ENCODE assay signal across 27 cellular contexts in genomic region chr6:74066168-74066871, GRCh38.
DNase-seq lines count a peak whose midpoint lies in the region; ATAC-seq, FAIRE-seq and TF ChIP-seq lines count a peak whose summit lies in the region.
"Had no signal": no experiment of that assay in that cellular context is flagged by ENCODE, and none has a peak within 500 bp of the region (broad histone marks: within the 10 kb centered on the region; RNA-seq: fewer than 3 reads in every experiment).

No MANE protein-coding gene starts in this region.

- H3K4ac ChIP-seq in H1 (replicated peaks; ENCODE audit: insufficient read length, low read depth, low read length): no peak overlapping the region

- H3K79me1 ChIP-seq in H1 (ENCODE audit: low read depth, low read length): no peaks in the 10 kb centered on the region

- no peak for TF ChIP-seq EP300 in H1 (IDR thresholded peaks at IDR 0.05; ENCODE audit: borderline replicate concordance in 1 of 2, low read depth in 2 of 2, low read length in 2 of 2)

- in situ Hi-C loops in GM23248 (cut with MboI): no loop called here

- H4K91ac ChIP-seq in H1 (replicated peaks; ENCODE audit: insufficient read length, low read length): no peak overlapping the region

- H3K9me2 ChIP-seq in GM23248 (ENCODE audit: insufficient read depth): no peaks in the 10 kb centered on the region; the same call in 1 of the 2 replicates

- H2BK120ac ChIP-seq in H1 (replicated peaks; ENCODE audit: low read depth, low read length): no peak overlapping the region

- TF ChIP-seq RAD21 in H1 (IDR thresholded peaks at IDR 0.05 in 1 of 2, conservative IDR thresholded peaks at IDR 0.05 in 1 of 2; ENCODE audit: low read depth in 2 of 2, low read length in 2 of 2): no peak

- no peak for FAIRE-seq in H1 (lab: Jason Lieb, UNC)
- FAIRE-seq: GM19239, H54 had no signal

- TF ChIP-seq CTCF in H1 (IDR thresholded peaks at IDR 0.05; ENCODE audit: control extremely low read depth in 1 of 3, insufficient read depth in 1 of 3, low read depth in 1 of 3, low read length in 3 of 3): no peak

- H3K56ac ChIP-seq in H1 (replicated peaks; ENCODE audit: insufficient read length, low read depth, low read length): no peak overlapping the region

- TF ChIP-seq POLR2A in H1 (IDR thresholded peaks at IDR 0.05; ENCODE audit: control extremely low read depth in 1 of 2, low read depth in 2 of 2, low read length in 2 of 2): no peak

- peaks cover 19% of the 10 kb centered on the region for H3F3A ChIP-seq in GM23248 (ENCODE audit: insufficient read depth)

- H3K27ac ChIP-seq in GM23248 (no peak overlapping the region), H1 (ENCODE audit: low read depth, low read length) (no peak overlapping the region)
- H3K27ac ChIP-seq: right lobe of liver, tibial artery had no signal

- no peaks in the 10 kb centered on the region for H3K23me2 ChIP-seq in H1 (ENCODE audit: low read depth, low read length)

- H4K20me1 ChIP-seq in GM23248 (ENCODE audit: insufficient read depth): no peaks in the 10 kb centered on the region
- no peaks in the 10 kb centered on the region for H4K20me1 ChIP-seq in H1 (replicated peaks in 1 of 2; ENCODE audit: control insufficient read depth in 1 of 2, insufficient read depth in 2 of 2, low read length in 2 of 2)

- H2AFZ ChIP-seq in GM23248 (no peak overlapping the region), H1 (ENCODE audit: low read length) (0 out of 2 replicates have a peak overlapping the region, but pooled peaks have one; percentile 50)

- no peak overlapping the region for H3K4me2 ChIP-seq in GM23248 (ENCODE audit: unreplicated experiment)
- no peak overlapping the region for H3K4me2 ChIP-seq in H1 (ENCODE audit: insufficient read depth in 1 of 2, low read depth in 2 of 2, low read length in 2 of 2)

- H3K23ac ChIP-seq in H1 (ENCODE audit: insufficient read length): no peak overlapping the region

- no peak overlapping the region for H2BK15ac ChIP-seq in H1 (ENCODE audit: low read length)

- H3K27me3 ChIP-seq in GM23248 (replicated peaks; ENCODE audit: insufficient read depth): no peaks in the 10 kb centered on the region
- no peaks in the 10 kb centered on the region for H3K27me3 ChIP-seq in H1 (replicated peaks in 1 of 4; ENCODE audit: control insufficient read depth in 3 of 4, extremely low read depth in 1 of 4, insufficient read depth in 3 of 4, low read length in 3 of 4)
- H3K27me3 ChIP-seq: right lobe of liver, tibial artery had no signal

- no peak overlapping the region for H2BK12ac ChIP-seq in H1 (ENCODE audit: low read depth, low read length)

- no peak overlapping the region for H3K18ac ChIP-seq in H1 (ENCODE audit: extremely low read depth, low read length)

- H3K36me3 ChIP-seq in GM23248 (ENCODE audit: low read depth): no peaks in the 10 kb centered on the region
- no peaks in the 10 kb centered on the region for H3K36me3 ChIP-seq in H1 (ENCODE audit: control insufficient read depth in 2 of 4, insufficient read depth in 4 of 4, low read length in 3 of 4)
- H3K36me3 ChIP-seq: right lobe of liver, tibial artery had no signal

- POLR2A ChIA-PET in H1 (lab: Charles Lee; ENCODE audit: partially characterized antibody): no interaction called here

- H3K9me3 ChIP-seq in GM23248 (ENCODE audit: low read depth) (no peaks in the 10 kb centered on the region), H1 (ENCODE audit: insufficient read depth in 2 of 2, low read depth in 1 of 2, low read length in 1 of 2) (no peaks in the 10 kb centered on the region)
- H3K9me3 ChIP-seq: right lobe of liver, tibial artery had no signal

- H3K79me2 ChIP-seq in GM23248 (ENCODE audit: insufficient read depth) (no peaks in the 10 kb centered on the region), H1 (ENCODE audit: control insufficient read depth in 1 of 2, insufficient read depth in 2 of 2, low read length in 2 of 2) (no peaks in the 10 kb centered on the region)

- CTCF ChIA-PET in H1 (lab: Charles Lee; ENCODE audit: partially characterized antibody): interaction anchor here (0.9 to 1.4 kb wide), 2 partner anchors 25 to 210 kb away, joined by 4 to 8 read pairs; no protein-coding TSS in a partner anchor

- H3K9ac ChIP-seq in GM23248 (no peak overlapping the region), H1 (replicated peaks in 1 of 4; ENCODE audit: extremely low read depth in 1 of 4, low read depth in 3 of 4, low read length in 3 of 4) (no peak overlapping the region)

- no peak overlapping the region for H4K8ac ChIP-seq in H1 (ENCODE audit: extremely low read depth, insufficient read depth, low read length)

- no peak overlapping the region for H2BK20ac ChIP-seq in H1 (ENCODE audit: low read length)

- H3K4me3 ChIP-seq in GM23248 (no peak overlapping the region), H1 (ENCODE audit: extremely low read depth in 1 of 4, insufficient read depth in 2 of 4, low read depth in 3 of 4, low read length in 4 of 4) (no peak overlapping the region)
- H3K4me3 ChIP-seq: lung, right lobe of liver, tibial artery had no signal

- ATAC-seq in HG03159 (IDR thresholded peaks at IDR 0.05; ENCODE audit: unreplicated experiment) (no peak), HG03097 (IDR thresholded peaks at IDR 0.05; ENCODE audit: low FRiP score, unreplicated experiment) (no peak)
- ATAC-seq: activated T-cell treated with anti-CD3 and anti-CD28 coated beads, Interleukin-2, amount 50 U/mL, for 4 hours; right lobe of liver had no signal

- no peak overlapping the region for H4K5ac ChIP-seq in H1 (ENCODE audit: insufficient read length, low read depth, low read length)

- H2BK5ac ChIP-seq in H1 (ENCODE audit: low read depth, low read length): no peak overlapping the region

- no peak overlapping the region for H2AK5ac ChIP-seq in H1 (ENCODE audit: low read depth, low read length)

- WGBS in GM23248 (ENCODE audit: low coverage in 1 of 2, low lambda C conversion rate in 2 of 2, missing lambda C conversion rate in 2 of 2), 2 experiments: 83 to 86% methylated on average over 10 of the region's 10 CpGs
- WGBS in H1 (ENCODE audit: extremely low coverage in 1 of 2, insufficient coverage in 1 of 2, insufficient read length in 1 of 2, insufficient replicate concordance in 2 of 2, low coverage in 1 of 2, low lambda C conversion rate in 2 of 2, missing lambda C conversion rate in 1 of 2), 2 experiments: 91% methylated on average over 10 of the region's 10 CpGs; no CpG with 5 or more reads in 1 of the 2 experiments

- DNase-seq in GM23248 (peak; percentile 33), RPMI7951 (ENCODE audit: low read depth) (peak; percentile 10), H1 (ENCODE audit: low read depth in 1 of 2, low spot score in 2 of 2) (no peak), iris pigment epithelial cell (ENCODE audit: low read depth) (peak; percentile 3), T-helper 2 cell (no peak), NCI-H69 (lab: John Stamatoyannopoulos, UW) (no peak)
- DNase-seq: activated CD4-positive, CD25-positive, alpha-beta regulatory T cell treated with anti-CD3 and anti-CD28 coated beads, Interleukin-2, amount 50 U/mL, for 72 hours; activated naive CD4-positive, alpha-beta T cell treated with anti-CD3 and anti-CD28 coated beads, Interleukin-2, amount 50 U/mL, for 16 hours; activated T-cell treated with anti-CD3 and anti-CD28 coated beads, Interleukin-2, amount 50 U/mL, for 4 hours; COR-L47; dermis blood vessel endothelial cell; erythroblast; head of caudate nucleus; immature natural killer cell; MM.1S; NCI-H187; NCI-H82; occipital lobe; right lobe of liver; stimulated activated CD4-positive, alpha-beta T cell treated with anti-CD3 and anti-CD28 coated beads, Interleukin-1b, Interleukin-23, amount 100 ng/mL, for 48 hours; stimulated activated naive CD4-positive, alpha-beta T cell; tibial artery had no signal

- no peak overlapping the region for H3K14ac ChIP-seq in H1 (ENCODE audit: insufficient read length)

- H3K4me1 ChIP-seq in GM23248 (ENCODE audit: insufficient read depth) (peaks cover 27% of the 10 kb centered on the region), H1 (replicated peaks in 1 of 4; ENCODE audit: control insufficient read depth in 3 of 4, insufficient read depth in 4 of 4, low read length in 3 of 4) (no peaks in the 10 kb centered on the region)
- H3K4me1 ChIP-seq: right lobe of liver, tibial artery had no signal

TF ChIP-seq in H1, 55 proteins besides CTCF, POLR2A, EP300 and RAD21:
- TF ChIP-seq TAF1 (IDR thresholded peaks at IDR 0.05; ENCODE audit: low read depth, low read length) (no peak), GABPA (IDR thresholded peaks at IDR 0.05; ENCODE audit: borderline replicate concordance, insufficient read depth, low read length) (no peak), ASH2L (IDR thresholded peaks at IDR 0.05; ENCODE audit: low read length) (no peak), E2F6 (IDR thresholded peaks at IDR 0.05) (no peak), RFX5 (IDR thresholded peaks at IDR 0.05; ENCODE audit: borderline replicate concordance, low read depth, low read length) (no peak), SAP30 (IDR thresholded peaks at IDR 0.05; ENCODE audit: insufficient read depth, insufficient replicate concordance, low read length) (no peak), PHF8 (conservative IDR thresholded peaks at IDR 0.05; ENCODE audit: low read depth, low read length) (no peak), POLR2AphosphoS5 (IDR thresholded peaks at IDR 0.05; ENCODE audit: low read depth, low read length) (no peak), CHD2 (IDR thresholded peaks at IDR 0.05; ENCODE audit: low read length) (no peak), HDAC6 (IDR thresholded peaks at IDR 0.05; ENCODE audit: low read depth, low read length) (no peak), FOSL1 (IDR thresholded peaks at IDR 0.05; ENCODE audit: insufficient read depth, low read depth, low read length) (no peak), TAF7 (optimal IDR thresholded peaks at IDR 0.05; ENCODE audit: borderline replicate concordance, low read depth, low read length) (no peak), NRF1 (IDR thresholded peaks at IDR 0.05; ENCODE audit: low read depth, low read length) (no peak)
- TF ChIP-seq, protein P1, sequence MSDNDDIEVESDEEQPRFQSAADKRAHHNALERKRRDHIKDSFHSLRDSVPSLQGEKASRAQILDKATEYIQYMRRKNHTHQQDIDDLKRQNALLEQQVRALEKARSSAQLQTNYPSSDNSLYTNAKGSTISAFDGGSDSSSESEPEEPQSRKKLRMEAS (IDR thresholded peaks at IDR 0.05): no peak

Comparison
In these comparisons a context has a peak if more than half of its experiments do, and no peak if none do; other contexts are left out.
1. DNase-seq: peak in GM23248 (single experiment), RPMI7951 (single experiment) and iris pigment epithelial cell (single experiment); none in H1 (0 of 2), T-helper 2 cell (0 of 5) and NCI-H69 (single experiment).